In the genomic region with DNA sequence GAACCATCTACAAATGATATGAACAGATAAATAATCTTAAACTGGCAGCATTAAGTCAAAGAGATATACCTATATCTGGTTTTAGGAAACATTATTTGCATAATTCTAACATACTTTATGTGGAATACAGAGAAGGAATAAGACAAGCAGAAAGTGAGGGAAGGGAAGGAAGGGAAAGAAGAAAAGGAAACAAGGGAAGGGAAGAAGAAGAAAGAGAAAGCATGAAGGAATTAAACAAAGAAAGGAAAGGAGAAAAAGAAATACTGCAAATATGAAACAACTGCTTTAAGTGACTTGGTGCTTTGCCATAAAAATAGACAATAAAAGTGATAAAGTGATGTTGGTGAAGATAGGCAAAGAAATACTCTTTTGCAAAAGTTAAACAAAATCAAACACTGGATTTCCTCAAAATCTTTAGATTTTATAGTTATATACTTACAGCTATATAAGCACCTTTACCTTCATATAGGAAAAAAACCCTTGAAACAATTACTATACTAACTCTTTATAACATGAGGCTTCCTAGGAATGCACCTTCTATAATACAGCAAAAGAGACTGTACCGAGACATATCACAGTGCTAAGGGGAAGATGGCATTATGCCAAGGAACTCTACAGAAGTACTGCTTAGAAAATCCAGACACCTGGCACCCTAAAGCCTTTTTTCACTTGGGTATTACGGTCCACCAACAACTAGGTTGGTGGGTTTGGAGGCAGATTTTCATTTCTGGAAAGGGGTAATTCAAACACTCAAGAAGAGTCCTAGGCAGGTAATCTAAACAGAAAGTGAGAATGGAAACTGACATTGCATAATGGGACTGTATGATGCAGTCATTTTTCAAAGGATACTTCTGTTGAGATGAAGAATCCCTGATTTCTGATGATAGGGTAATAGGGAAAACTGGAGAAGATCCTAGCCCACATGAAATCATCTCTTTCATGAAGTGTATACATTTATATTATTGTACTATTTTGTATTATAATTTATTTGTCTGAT, we compare ENCODE assay signal across 11 cellular contexts.
DNase-seq lines count a peak whose midpoint lies in the region; ATAC-seq and TF ChIP-seq lines count a peak whose summit lies in the region.
"Had no signal": no experiment of that assay in that cellular context is flagged by ENCODE, and none has a peak within 500 bp of the region (broad histone marks: within the 10 kb centered on the region; RNA-seq: fewer than 3 reads in every experiment).

No MANE protein-coding gene starts in this region.

- 0 out of 3 replicates have a peak, but pooled peaks have one; percentile 24 for ATAC-seq in DND-41 (ENCODE audit: insufficient read depth, low read depth)
- ATAC-seq in GM21526 (IDR thresholded peaks at IDR 0.05; ENCODE audit: low FRiP score, unreplicated experiment), result peak; percentile 52
- ATAC-seq in GM21528 (IDR thresholded peaks at IDR 0.05; ENCODE audit: low FRiP score, unreplicated experiment), result no peak
- ATAC-seq in HG02884 (IDR thresholded peaks at IDR 0.05; ENCODE audit: unreplicated experiment), result no peak
- no peak for ATAC-seq in GM18519 (IDR thresholded peaks at IDR 0.05; ENCODE audit: low FRiP score, unreplicated experiment)
- ATAC-seq in GM19395 (IDR thresholded peaks at IDR 0.05; ENCODE audit: unreplicated experiment), result no peak

- no peak for DNase-seq in DND-41
- DNase-seq in NCI-H2196 treated with DMSO at 0.1 percent for 48 hours (lab: John Stamatoyannopoulos, UW; ENCODE audit: unreplicated experiment), result peak; percentile 21
- peak; percentile 29 for DNase-seq in epithelial cell of esophagus (ENCODE audit: low read depth)
- DNase-seq: stimulated activated naive CD4-positive, alpha-beta T cell treated with Interleukin-2 at 50 U/mL for 16 hours had no signal

- H3K27me3 ChIP-seq in DND-41 (ENCODE audit: insufficient read depth, low read length, poor library complexity), result no peaks in the 10 kb centered on the region

- no peak overlapping the region for H2AFZ ChIP-seq in DND-41 (ENCODE audit: low read depth, low read length)

- no peak overlapping the region for H3K4me3 ChIP-seq in DND-41 (ENCODE audit: low read depth in 1 of 2, low read length in 2 of 2)
- H3K4me3 ChIP-seq in epithelial cell of esophagus (ENCODE audit: low read length), result no peak overlapping the region
- H3K4me3 ChIP-seq: smooth muscle cell had no signal

- peaks cover 15% of the 10 kb centered on the region; the same call in 1 of the 2 replicates for H3K36me3 ChIP-seq in DND-41 (ENCODE audit: insufficient read depth, low read length)

- peaks cover 23% of the 10 kb centered on the region for H3K9me3 ChIP-seq in DND-41 (ENCODE audit: insufficient read depth, low read length, severe bottlenecking)

- TF ChIP-seq CTCF in DND-41 (IDR thresholded peaks at IDR 0.05; ENCODE audit: borderline replicate concordance, extremely low read depth, low read length, poor library complexity, severe bottlenecking) (no peak), epithelial cell of esophagus (IDR thresholded peaks at IDR 0.05; ENCODE audit: insufficient read depth, low read depth, low read length, missing control alignments) (no peak)

- 0 out of 2 replicates have a peak, but pooled peaks cover 3% of the 10 kb centered on the region for H4K20me1 ChIP-seq in DND-41 (ENCODE audit: insufficient read depth, low read length)

- H3K9ac ChIP-seq in DND-41 (ENCODE audit: low read depth, low read length), result no peak overlapping the region

- H3K4me2 ChIP-seq in DND-41 (ENCODE audit: insufficient read depth, low read length), result no peak overlapping the region
- H3K4me2 ChIP-seq: smooth muscle cell had no signal

- no peak overlapping the region for H3K27ac ChIP-seq in DND-41 (ENCODE audit: low read length)
- H3K27ac ChIP-seq: HL-60 had no signal

- H3K79me2 ChIP-seq in DND-41 (ENCODE audit: insufficient read depth, low read length), result peaks cover 43% of the 10 kb centered on the region

- H3K4me1 ChIP-seq in DND-41 (ENCODE audit: insufficient read depth, low read length), result no peaks in the 10 kb centered on the region

Comparison
In these comparisons a context has a peak if more than half of its experiments do, and no peak if none do; other contexts are left out.
1. ATAC-seq: peak in DND-41 (single experiment) and GM21526 (single experiment); none in GM21528 (single experiment), HG02884 (single experiment), GM18519 (single experiment) and GM19395 (single experiment).